In genomic region chr18:74508821-74509225, GRCh38 we compare ENCODE assay signal across 29 cellular contexts. TPM values are rescaled to one million over a fixed set of nuclear protein-coding genes. Genes with fewer than 3 reads are reported as not detected.
DNase-seq lines count a peak whose midpoint lies in the region; TF ChIP-seq lines count a peak whose summit lies in the region.
"Had no signal": no experiment of that assay in that cellular context is flagged by ENCODE, and none has a peak within 500 bp of the region (broad histone marks: within the 10 kb centered on the region; RNA-seq: fewer than 3 reads in every experiment).

No MANE protein-coding gene starts in this region.

- H3K4me1 ChIP-seq in HUES48 (ENCODE audit: control insufficient read depth, insufficient read depth, low read length) (no peaks in the 10 kb centered on the region), spleen (peaks cover 6 to 37% (median 35%) of the 10 kb centered on the region in 6 donors), HAP-1 (no peaks in the 10 kb centered on the region), vagina (peaks cover 10% of the 10 kb centered on the region)
- H3K4me1 ChIP-seq: lower lobe of right lung, right atrium auricular region had no signal

- TF ChIP-seq CTCF in spleen (IDR thresholded peaks at IDR 0.05 in 8 of 11, conservative IDR thresholded peaks at IDR 0.05 in 3 of 11) = no peak
- TF ChIP-seq CTCF in vagina (IDR thresholded peaks at IDR 0.05) = no peak

- H3K27ac ChIP-seq in HUES48 (ENCODE audit: low read depth, low read length) (peak overlapping the region; percentile 31), angular gyrus (ENCODE audit: low read depth, low read length) (peak overlapping the region; percentile 37), spleen (peak overlapping the region in 1 of 8 donors; percentile 21), vagina (no peak overlapping the region)
- H3K27ac ChIP-seq: lower lobe of right lung, right atrium auricular region had no signal

- in situ Hi-C loops in HAP-1 (cut with MboI; ENCODE audit: low sequenced_read_pairs) = no loop called here

- H3K9ac ChIP-seq in HUES48 (ENCODE audit: low read depth, low read length) = no peak overlapping the region

- no peaks in the 10 kb centered on the region for H3K9me3 ChIP-seq in HUES48 (ENCODE audit: control insufficient read depth, insufficient read depth, low read length)
- no peaks in the 10 kb centered on the region for H3K9me3 ChIP-seq in spleen
- H3K9me3 ChIP-seq in HAP-1 = no peaks in the 10 kb centered on the region
- H3K9me3 ChIP-seq in vagina = no peaks in the 10 kb centered on the region
- H3K9me3 ChIP-seq: lower lobe of right lung, pancreas, right atrium auricular region had no signal

- H3K36me3 ChIP-seq in HUES48 (ENCODE audit: control insufficient read depth, insufficient read depth, low read length) = peaks cover 97% of the 10 kb centered on the region
- peaks cover 0 to 100% (median 94%) of the 10 kb centered on the region in 6 donors for H3K36me3 ChIP-seq in spleen
- peaks cover 39% of the 10 kb centered on the region for H3K36me3 ChIP-seq in HAP-1 (replicated peaks)
- H3K36me3 ChIP-seq in vagina = peaks cover 0 to 83% of the 10 kb centered on the region in 2 donors

- intact Hi-C loops in spleen (cut with DNase I; ENCODE audit: low total_unique reads) = no loop called here
- intact Hi-C loops in vagina (cut with DNase I) = no loop called here

- H3K27me3 ChIP-seq in HUES48 (ENCODE audit: control insufficient read depth, insufficient read depth, low read length) (no peaks in the 10 kb centered on the region), spleen (replicated peaks in 1 of 7) (no peaks in the 10 kb centered on the region), HAP-1 (ENCODE audit: low read depth) (no peaks in the 10 kb centered on the region), vagina (no peaks in the 10 kb centered on the region)
- H3K27me3 ChIP-seq: pancreas, right atrium auricular region had no signal

- TF ChIP-seq POLR2A in spleen (IDR thresholded peaks at IDR 0.05) (no peak), vagina (IDR thresholded peaks at IDR 0.05) (no peak)

- H3K4me3 ChIP-seq in HUES48 (ENCODE audit: low read depth, low read length) = no peak overlapping the region
- no peak overlapping the region for H3K4me3 ChIP-seq in spleen
- no peak overlapping the region for H3K4me3 ChIP-seq in HAP-1
- H3K4me3 ChIP-seq in vagina = no peak overlapping the region
- H3K4me3 ChIP-seq: lower lobe of right lung, pancreas, right atrium auricular region had no signal

- peak; percentile 42 for DNase-seq in islet precursor cell
- peak; percentile 53 for DNase-seq in spleen
- DNase-seq in HAP-1 (ENCODE audit: low spot score in 2 of 2) = no peak
- DNase-seq in vagina (ENCODE audit: extremely low spot score in 2 of 2) = no peak
- DNase-seq in nucleus accumbens (lab: John Stamatoyannopoulos, UW) = no peak
- DNase-seq: activated CD4-positive, alpha-beta memory T cell treated with anti-CD3 and anti-CD28 coated beads for 36 hours; activated CD8-positive, alpha-beta memory T cell treated with anti-CD3 and anti-CD28 coated beads, Interleukin-2, amount 50 U/mL, for 4 hours; aorta; CD4-positive, CD25-positive, alpha-beta regulatory T cell; central memory CD4-positive, alpha-beta T cell; GOT3; lower lobe of right lung; MM.1S; NCI-H2029 treated with DMSO at 0.1 percent for 48 hours; NCI-H526; pancreas; SHP77; stimulated activated CD4-positive, alpha-beta T cell treated with anti-CD3 and anti-CD28 coated beads, Interleukin-12 subunit alpha, Interleukin-12 subunit beta, amount 100 ng/mL, for 4 hours; stimulated activated CD4-positive, alpha-beta T cell treated with anti-CD3 and anti-CD28 coated beads, Interleukin-4, amount 100 ng/mL, for 1 hour; SW 1271; T1000 had no signal

- WGBS in spleen, 5 donors = 65 to 88% (median 80%) methylated on average over 11 of the region's 11 CpGs

RNA-seq across cellular contexts. Expression of gene CNDP2, which starts 12.7 kb away (rescaled TPM):
- total RNA-seq in spleen (100 to 1,000 TPM; 219 to 310 (median 291) TPM), vagina (52.5 TPM)
- polyA plus RNA-seq in spleen = 100 to 1,000 TPM; 102 to 168 (median 123) TPM

RNA-seq across cellular contexts. Expression of gene CNDP1, which starts 25.5 kb away (rescaled TPM):
- total RNA-seq in spleen (under 1 TPM in 5 of 7 donors, not detected in 2; 0.13 to 0.59 (median 0.36) TPM), vagina (9.8 TPM)
- polyA plus RNA-seq in spleen = under 1 TPM; 0.03 to 0.17 (median 0.13) TPM
- total RNA-seq: activated CD4-positive, alpha-beta memory T cell treated with anti-CD3 and anti-CD28 coated beads for 36 hours; dermis microvascular lymphatic vessel endothelial cell; glomerular endothelial cell; lower lobe of right lung; mononuclear cell; right atrium auricular region had no signal
- polyA plus RNA-seq: CD4-positive, CD25-positive, alpha-beta regulatory T cell had no signal

RNA-seq across cellular contexts. Expression of gene DIPK1C, which starts 51.7 kb away (rescaled TPM):
- under 1 TPM in 2 of 7 donors, not detected in 5; 0.34 to 0.51 TPM for total RNA-seq in spleen
- under 1 TPM in 2 of 3 donors, not detected in 1; 0.10 to 0.23 TPM for polyA plus RNA-seq in spleen
- not detected for total RNA-seq in vagina
- total RNA-seq: activated CD4-positive, alpha-beta memory T cell treated with anti-CD3 and anti-CD28 coated beads for 36 hours; aorta; CD4-positive, CD25-positive, alpha-beta regulatory T cell; dermis microvascular lymphatic vessel endothelial cell; glomerular endothelial cell; lower lobe of right lung; mononuclear cell; natural killer cell treated with Interleukin-12 subunit alpha and Interleukin-12 subunit beta and Interleukin-15 and Interleukin-18, amount 100 ng/mL, for 72 hours; ureter had no signal
- polyA plus RNA-seq: CD4-positive, CD25-positive, alpha-beta regulatory T cell had no signal

Comparison
In these comparisons a context has a peak if more than half of its experiments do, and no peak if none do; other contexts are left out.
1. DNase-seq: peak in islet precursor cell (single experiment) and spleen (single experiment); none in HAP-1 (0 of 2), vagina (0 of 2) and nucleus accumbens (0 of 56).